In genomic region chr2:152126664-152127063, GRCh38 we compare ENCODE assay signal across 14 cellular contexts.
"Had no signal": no experiment of that assay in that cellular context is flagged by ENCODE, and none has a peak within 500 bp of the region (broad histone marks: within the 10 kb centered on the region; RNA-seq: fewer than 3 reads in every experiment).

No MANE protein-coding gene starts in this region.

- H3K36me3 ChIP-seq: colonic mucosa had no signal

- H3K27ac ChIP-seq: adrenal gland, colonic mucosa, heart left ventricle, left ventricle myocardium inferior, upper lobe of left lung had no signal

- H3K4me3 ChIP-seq: adrenal gland, colonic mucosa, heart left ventricle, left ventricle myocardium inferior, upper lobe of left lung had no signal

- H3K9me3 ChIP-seq: adrenal gland, colonic mucosa, heart left ventricle, left ventricle myocardium inferior, upper lobe of left lung had no signal

- H3K4me1 ChIP-seq: adrenal gland, colonic mucosa, heart left ventricle, left ventricle myocardium inferior, upper lobe of left lung had no signal

- FAIRE-seq: frontal cortex, keratinocyte had no signal

- H3K27me3 ChIP-seq: adrenal gland, colonic mucosa, heart left ventricle, upper lobe of left lung had no signal

- DNase-seq: activated naive CD4-positive, alpha-beta T cell treated with anti-CD3 and anti-CD28 coated beads, Interleukin-2, amount 10 ng/mL, durations not matched to agents 7 days and 5 days; activated T-cell treated with anti-CD3 and anti-CD28 coated beads for 4 hours; adrenal gland; colonic mucosa; heart left ventricle; left ventricle myocardium inferior; mesenchymal stem cell; nephron progenitor cell; stimulated activated CD4-positive, alpha-beta T cell treated with anti-CD3 and anti-CD28 coated beads, Interleukin-2, amount 100 ng/mL, for 48 hours; stimulated activated naive CD4-positive, alpha-beta T cell treated with Interleukin-2 at 50 U/mL for 16 hours; upper lobe of left lung had no signal

- ATAC-seq: activated T-helper 17 cell treated with anti-CD3 and anti-CD28 coated beads, Interleukin-2, amount 50 U/mL, for 72 hours; heart left ventricle had no signal
